In genomic region chr11:118652681-118653181, GRCh38 we compare ENCODE assay signal across 18 cellular contexts. TPM values are rescaled to one million over a fixed set of nuclear protein-coding genes. Genes with fewer than 3 reads are reported as not detected.
DNase-seq lines count a peak whose midpoint lies in the region; ATAC-seq, FAIRE-seq and TF ChIP-seq lines count a peak whose summit lies in the region.
"Had no signal": no experiment of that assay in that cellular context is flagged by ENCODE, and none has a peak within 500 bp of the region (broad histone marks: within the 10 kb centered on the region; RNA-seq: fewer than 3 reads in every experiment).

No MANE protein-coding gene starts in this region.

- intact Hi-C loops in CD14-positive monocyte (cut with micrococcal nuclease): no loop called here

- H3K9ac ChIP-seq in BLaER1 (peak overlapping the region; percentile 53; the same call in 1 of the 2 replicates), neural cell (ENCODE audit: low read length) (no peak overlapping the region)

- H3F3A ChIP-seq in neural cell (ENCODE audit: insufficient read depth, low read length, poor library complexity, severe bottlenecking): no peaks in the 10 kb centered on the region

- no peaks in the 10 kb centered on the region for H3K36me3 Mint-ChIP-seq in CD14-positive monocyte
- H3K36me3 Mint-ChIP-seq: activated CD4-positive, alpha-beta memory T cell treated with anti-CD3 and anti-CD28 coated beads for 36 hours had no signal

- H2AFZ ChIP-seq in neural cell (ENCODE audit: low read depth, low read length): no peak overlapping the region

- H3K79me2 ChIP-seq in neural cell (replicated peaks; ENCODE audit: insufficient read depth, low read length): no peaks in the 10 kb centered on the region

- H3K4me1 ChIP-seq in BLaER1: peaks cover 21% of the 10 kb centered on the region
- H3K4me1 ChIP-seq: ascending aorta, thyroid gland had no signal

- no peak for TF ChIP-seq EP300 in neural cell (conservative IDR thresholded peaks at IDR 0.05; ENCODE audit: poor library complexity, severe bottlenecking)

- no peaks in the 10 kb centered on the region for H3K9me2 ChIP-seq in neural cell (ENCODE audit: insufficient read depth, low read length)

- peak overlapping the region in 1 of 7 donors; percentile 58 for H3K27ac Mint-ChIP-seq in CD14-positive monocyte
- H3K27ac Mint-ChIP-seq: activated CD4-positive, alpha-beta memory T cell treated with anti-CD3 and anti-CD28 coated beads for 36 hours; activated T-helper 1 cell treated with anti-CD3 and anti-CD28 coated beads, Interleukin-12 subunit alpha, Interleukin-12 subunit beta, Interleukin-2, Interleukin-4 antibody, amounts not matched to agents 30 ng/mL and 10 ng/mL and 1 ng/mL, durations not matched to agents 14 hours and 24 hours and 36 hours had no signal

- no peak for TF ChIP-seq CTCF in bronchial epithelial cell (IDR thresholded peaks at IDR 0.05; ENCODE audit: insufficient read depth, low read length, severe bottlenecking)
- no peak for TF ChIP-seq CTCF in neural cell (IDR thresholded peaks at IDR 0.05; ENCODE audit: poor library complexity, severe bottlenecking)
- TF ChIP-seq CTCF in CD14-positive monocyte (IDR thresholded peaks at IDR 0.05): no peak

- H3K9me3 ChIP-seq in BLaER1 (no peaks in the 10 kb centered on the region), neural cell (ENCODE audit: low read length) (no peaks in the 10 kb centered on the region)
- H3K9me3 ChIP-seq: ascending aorta, thyroid gland had no signal

- no peaks in the 10 kb centered on the region for H3K9me3 Mint-ChIP-seq in CD14-positive monocyte
- H3K9me3 Mint-ChIP-seq: activated CD4-positive, alpha-beta memory T cell treated with anti-CD3 and anti-CD28 coated beads for 36 hours; activated T-helper 1 cell treated with anti-CD3 and anti-CD28 coated beads, Interleukin-12 subunit alpha, Interleukin-12 subunit beta, Interleukin-2, Interleukin-4 antibody, amounts not matched to agents 30 ng/mL and 10 ng/mL and 1 ng/mL, durations not matched to agents 14 hours and 24 hours and 36 hours had no signal

- no peaks in the 10 kb centered on the region for H3K4me1 Mint-ChIP-seq in CD14-positive monocyte

- H3K36me3 ChIP-seq in BLaER1 (no peaks in the 10 kb centered on the region), bronchial epithelial cell (ENCODE audit: control insufficient read depth, insufficient read depth, low read length) (peaks cover 23% of the 10 kb centered on the region), neural cell (ENCODE audit: insufficient read depth, low read length) (peaks cover 10% of the 10 kb centered on the region)

- H3K27ac ChIP-seq in BLaER1 (peak overlapping the region; percentile 74), neural cell (ENCODE audit: low read length) (peak overlapping the region; percentile 3)
- H3K27ac ChIP-seq: ascending aorta, thyroid gland had no signal

- H4K20me1 ChIP-seq in BLaER1 (no peaks in the 10 kb centered on the region), neural cell (ENCODE audit: insufficient read depth) (no peaks in the 10 kb centered on the region)

- no peak for ATAC-seq in HG03521 (IDR thresholded peaks at IDR 0.05; ENCODE audit: unreplicated experiment)
- ATAC-seq in HG02678 (IDR thresholded peaks at IDR 0.05; ENCODE audit: unreplicated experiment): no peak
- ATAC-seq: left lobe of liver, right cardiac atrium had no signal

- DNase-seq in Kasumi-1 (lab: John Stamatoyannopoulos, UW) (peak; percentile 34 to 38), bronchial epithelial cell (ENCODE audit: low read depth) (no peak), CD14-positive monocyte (ENCODE audit: low spot score) (no peak), retina (no peak)
- DNase-seq: activated CD4-positive, alpha-beta memory T cell treated with anti-CD3 and anti-CD28 coated beads for 36 hours; NCI-H1092 treated with DMSO at 0.1 percent for 48 hours; NCI-H2171 treated with DMSO at 0.1 percent for 48 hours; right cardiac atrium; stimulated activated CD4-positive, alpha-beta T cell treated with anti-CD3 and anti-CD28 coated beads, Interleukin-2, amount 100 ng/mL, for 24 hours; thyroid gland had no signal

- no peaks in the 10 kb centered on the region for H3K27me3 ChIP-seq in BLaER1
- H3K27me3 ChIP-seq in bronchial epithelial cell (ENCODE audit: control insufficient read depth, insufficient read depth, low read length): no peaks in the 10 kb centered on the region
- H3K27me3 ChIP-seq in neural cell (ENCODE audit: insufficient read depth, low read depth, low read length): no peaks in the 10 kb centered on the region
- H3K27me3 ChIP-seq: ascending aorta, thyroid gland had no signal

- peaks cover 0 to 9% (median 0%) of the 10 kb centered on the region in 3 donors for H3K27me3 Mint-ChIP-seq in CD14-positive monocyte (ENCODE audit: low read depth in 3 of 3)
- H3K27me3 Mint-ChIP-seq: activated CD4-positive, alpha-beta memory T cell treated with anti-CD3 and anti-CD28 coated beads for 36 hours had no signal

- no peak overlapping the region for H3K4me3 ChIP-seq in BLaER1
- H3K4me3 ChIP-seq in bronchial epithelial cell (ENCODE audit: low read depth, low read length): no peak overlapping the region
- H3K4me3 ChIP-seq in neural cell (ENCODE audit: low read length): no peak overlapping the region
- H3K4me3 ChIP-seq: ascending aorta, thyroid gland had no signal

- H3K4me3 Mint-ChIP-seq in CD14-positive monocyte: no peak overlapping the region
- H3K4me3 Mint-ChIP-seq: activated CD4-positive, alpha-beta memory T cell treated with anti-CD3 and anti-CD28 coated beads for 36 hours; activated T-helper 1 cell treated with anti-CD3 and anti-CD28 coated beads, Interleukin-12 subunit alpha, Interleukin-12 subunit beta, Interleukin-2, Interleukin-4 antibody, amounts not matched to agents 30 ng/mL and 10 ng/mL and 1 ng/mL, durations not matched to agents 14 hours and 24 hours and 36 hours had no signal

- no peak for TF ChIP-seq RAD21 in neural cell (conservative IDR thresholded peaks at IDR 0.05)

- H3K4me2 ChIP-seq in BLaER1 (peak overlapping the region; percentile 74), neural cell (ENCODE audit: low read length) (no peak overlapping the region)

- FAIRE-seq in bronchial epithelial cell (lab: Jason Lieb, UNC): peak; percentile 32

TF ChIP-seq in neural cell, 6 proteins besides CTCF, POLR2A, EP300 and RAD21:
- TF ChIP-seq REST (IDR thresholded peaks at IDR 0.05; ENCODE audit: borderline replicate concordance): no peak
- no peak for TF ChIP-seq MXI1 (conservative IDR thresholded peaks at IDR 0.05; ENCODE audit: poor library complexity, severe bottlenecking)
- TF ChIP-seq SMC3 (conservative IDR thresholded peaks at IDR 0.05; ENCODE audit: poor library complexity): no peak
- TF ChIP-seq EZH2 (IDR thresholded peaks at IDR 0.05; ENCODE audit: borderline replicate concordance, insufficient read depth, low read length, poor library complexity, severe bottlenecking): no peak
- TF ChIP-seq TAF1 (IDR thresholded peaks at IDR 0.05; ENCODE audit: low read depth): no peak
- TF ChIP-seq POLR2AphosphoS5 (IDR thresholded peaks at IDR 0.05): no peak

RNA-seq across cellular contexts. Expression of gene TREH, which starts 26.7 kb away (rescaled TPM):
- total RNA-seq in bronchial epithelial cell: not detected in 2 replicates
- polyA plus RNA-seq in neural cell (0.12 TPM in 1 of 2 replicates, not detected in the other), CD14-positive monocyte (not detected)
- not detected in 2 replicates for polyA minus RNA-seq in neural cell
- total RNA-seq: activated CD4-positive, alpha-beta memory T cell treated with anti-CD3 and anti-CD28 coated beads for 36 hours; activated T-helper 1 cell treated with anti-CD3 and anti-CD28 coated beads, Interleukin-12 subunit alpha, Interleukin-12 subunit beta, Interleukin-2, Interleukin-4 antibody, amounts not matched to agents 30 ng/mL and 10 ng/mL and 1 ng/mL, durations not matched to agents 14 hours and 24 hours and 36 hours; ascending aorta; OCI-LY7; right cardiac atrium; thyroid gland had no signal

RNA-seq across cellular contexts. Expression of gene PHLDB1, which starts 45.3 kb away (rescaled TPM):
- 13.3 and 22.6 TPM in 2 replicates for total RNA-seq in bronchial epithelial cell
- polyA plus RNA-seq in neural cell (114 and 149 TPM in 2 replicates), CD14-positive monocyte (not detected)
- polyA minus RNA-seq in neural cell: 146 and 166 TPM in 2 replicates

Comparison
In these comparisons a context has a peak if more than half of its experiments do, and no peak if none do; other contexts are left out.
1. DNase-seq: peak in Kasumi-1 (2 of 2); none in bronchial epithelial cell (single experiment), CD14-positive monocyte (single experiment) and retina (single experiment).
2. RNA of gene PHLDB1, which starts 45.3 kb away (polyA plus RNA-seq): 114 to 149 TPM in neural cell; not detected in CD14-positive monocyte; every median in the first group is over 100 times any median in the second.